In genomic region chr3:42503957-42504333, GRCh38 we compare ENCODE assay signal across 1 cellular context.
TF ChIP-seq lines count a peak whose summit lies in the region.

No MANE protein-coding gene starts in this region.

TF ChIP-seq in HepG2, 621 proteins besides CTCF, POLR2A, EP300 and RAD21 (continued from another document):
- TF ChIP-seq ZBTB10 (CRISPR knock-in tag; IDR thresholded peaks at IDR 0.05; ENCODE audit: borderline replicate concordance) (no peak), ZNF550 (CRISPR knock-in tag; IDR thresholded peaks at IDR 0.05; ENCODE audit: borderline replicate concordance) (no peak), MXD3 (CRISPR knock-in tag; IDR thresholded peaks at IDR 0.05) (no peak), GMEB1 (CRISPR knock-in tag; IDR thresholded peaks at IDR 0.05; ENCODE audit: borderline replicate concordance) (no peak), ZNF143 (CRISPR knock-in tag; IDR thresholded peaks at IDR 0.05) (no peak), ZNF260 (CRISPR knock-in tag; IDR thresholded peaks at IDR 0.05; ENCODE audit: borderline replicate concordance, low read depth) (no peak), BORCS8-MEF2B (CRISPR knock-in tag; IDR thresholded peaks at IDR 0.05) (no peak)
